Comparison of ENCODE assay signal across 35 cellular contexts in genomic region chr20:59350330-59351147, GRCh38. TPM values are rescaled to one million over a fixed set of nuclear protein-coding genes. Genes with fewer than 3 reads are reported as not detected.
"Had no signal": no experiment of that assay in that cellular context is flagged by ENCODE, and none has a peak within 500 bp of the region (broad histone marks: within the 10 kb centered on the region; RNA-seq: fewer than 3 reads in every experiment).

No MANE protein-coding gene starts in this region.

- H3K9me3 Mint-ChIP-seq: activated B cell treated with CpG ODN at 0.5 μM for 24 hours; activated CD8-positive, alpha-beta T cell treated with anti-CD3 and anti-CD28 coated beads for 36 hours; activated naive CD4-positive, alpha-beta T cell treated with anti-CD3 and anti-CD28 coated beads for 36 hours; activated naive CD4-positive, alpha-beta T cell treated with anti-CD3 and anti-CD28 coated beads, Interleukin-2, amount 50 U/mL, for 24 hours; activated naive CD8-positive, alpha-beta T cell treated with anti-CD3 and anti-CD28 coated beads for 36 hours; activated naive CD8-positive, alpha-beta T cell treated with anti-CD3 and anti-CD28 coated beads, Interleukin-2, amount 50 U/mL, for 24 hours; activated T-cell treated with anti-CD3 and anti-CD28 coated beads, Interleukin-2, amount 50 U/mL, for 4 hours; activated T-helper 17 cell treated with anti-CD3 and anti-CD28 coated beads, Interleukin-2, amount 50 U/mL, for 72 hours; effector memory CD8-positive, alpha-beta T cell had no signal

- FAIRE-seq: colon, endothelial cell of umbilical vein had no signal

- H3K27ac ChIP-seq: adrenal gland, body of pancreas, epithelial cell of prostate, esophagus squamous epithelium, gastroesophageal sphincter, heart right ventricle, WERI-Rb-1 had no signal

- H3K27me3 ChIP-seq: adrenal gland, body of pancreas had no signal

- H3K4me3 ChIP-seq: adrenal gland, body of pancreas, esophagus squamous epithelium, gastroesophageal sphincter, heart right ventricle had no signal

- DNase-seq: activated B cell treated with CpG ODN at 0.5 μM for 24 hours; activated CD4-positive, alpha-beta T cell treated with anti-CD3 and anti-CD28 coated beads for 48 hours; activated CD4-positive, alpha-beta T cell treated with anti-CD3 and anti-CD28 coated beads, Interleukin-2, amount 50 U/mL, for 1 hour; activated CD4-positive, alpha-beta T cell treated with anti-CD3 and anti-CD28 coated beads, Interleukin-2, amount 50 U/mL, for 48 hours; activated CD8-positive, alpha-beta memory T cell treated with anti-CD3 and anti-CD28 coated beads for 24 hours; activated CD8-positive, alpha-beta T cell treated with anti-CD3 and anti-CD28 coated beads for 36 hours; activated effector memory CD4-positive, alpha-beta T cell treated with Interleukin-2 at 50 U/mL for 16 hours; activated naive CD4-positive, alpha-beta T cell treated with anti-CD3 and anti-CD28 coated beads for 36 hours; activated naive CD8-positive, alpha-beta T cell treated with anti-CD3 and anti-CD28 coated beads for 36 hours; activated naive CD8-positive, alpha-beta T cell treated with anti-CD3 and anti-CD28 coated beads, Interleukin-2, amount 50 U/mL, for 24 hours; activated T-cell treated with anti-CD3 and anti-CD28 coated beads, Interleukin-2, amount 50 U/mL, for 4 hours; adrenal gland; amygdala; aorta; body of pancreas; caudate nucleus; cortex of kidney; dermis blood vessel endothelial cell; effector CD4-positive, alpha-beta T cell; effector memory CD8-positive, alpha-beta T cell; esophagus squamous epithelium; foreskin melanocyte; heart right ventricle; T-helper 2 cell; WERI-Rb-1 had no signal

- H3K27me3 Mint-ChIP-seq: activated CD8-positive, alpha-beta T cell treated with anti-CD3 and anti-CD28 coated beads for 36 hours; activated naive CD4-positive, alpha-beta T cell treated with anti-CD3 and anti-CD28 coated beads, Interleukin-2, amount 50 U/mL, for 24 hours; activated naive CD8-positive, alpha-beta T cell treated with anti-CD3 and anti-CD28 coated beads for 36 hours; activated naive CD8-positive, alpha-beta T cell treated with anti-CD3 and anti-CD28 coated beads, Interleukin-2, amount 50 U/mL, for 24 hours; activated T-helper 17 cell treated with anti-CD3 and anti-CD28 coated beads, Interleukin-2, amount 50 U/mL, for 72 hours had no signal

- H3K9me3 ChIP-seq: adrenal gland, body of pancreas, esophagus squamous epithelium, gastroesophageal sphincter, heart right ventricle had no signal

- H3K27ac Mint-ChIP-seq: activated B cell treated with CpG ODN at 0.5 μM for 24 hours; activated CD8-positive, alpha-beta T cell treated with anti-CD3 and anti-CD28 coated beads for 36 hours; activated naive CD4-positive, alpha-beta T cell treated with anti-CD3 and anti-CD28 coated beads for 36 hours; activated naive CD4-positive, alpha-beta T cell treated with anti-CD3 and anti-CD28 coated beads, Interleukin-2, amount 50 U/mL, for 24 hours; activated naive CD8-positive, alpha-beta T cell treated with anti-CD3 and anti-CD28 coated beads for 36 hours; activated naive CD8-positive, alpha-beta T cell treated with anti-CD3 and anti-CD28 coated beads, Interleukin-2, amount 50 U/mL, for 24 hours; activated T-helper 17 cell treated with anti-CD3 and anti-CD28 coated beads, Interleukin-2, amount 50 U/mL, for 72 hours had no signal

- H3K4me1 Mint-ChIP-seq: activated B cell treated with CpG ODN at 0.5 μM for 24 hours; activated naive CD4-positive, alpha-beta T cell treated with anti-CD3 and anti-CD28 coated beads, Interleukin-2, amount 50 U/mL, for 24 hours; activated naive CD8-positive, alpha-beta T cell treated with anti-CD3 and anti-CD28 coated beads for 36 hours; activated T-helper 17 cell treated with anti-CD3 and anti-CD28 coated beads, Interleukin-2, amount 50 U/mL, for 72 hours had no signal

- H3K36me3 ChIP-seq: adrenal gland, esophagus squamous epithelium, gastroesophageal sphincter, heart right ventricle, WERI-Rb-1 had no signal

- H3K4me3 Mint-ChIP-seq: activated B cell treated with CpG ODN at 0.5 μM for 24 hours; activated CD8-positive, alpha-beta T cell treated with anti-CD3 and anti-CD28 coated beads for 36 hours; activated naive CD4-positive, alpha-beta T cell treated with anti-CD3 and anti-CD28 coated beads for 36 hours; activated naive CD4-positive, alpha-beta T cell treated with anti-CD3 and anti-CD28 coated beads, Interleukin-2, amount 50 U/mL, for 24 hours; activated naive CD8-positive, alpha-beta T cell treated with anti-CD3 and anti-CD28 coated beads for 36 hours; activated naive CD8-positive, alpha-beta T cell treated with anti-CD3 and anti-CD28 coated beads, Interleukin-2, amount 50 U/mL, for 24 hours; activated T-cell treated with anti-CD3 and anti-CD28 coated beads, Interleukin-2, amount 50 U/mL, for 4 hours; activated T-helper 17 cell treated with anti-CD3 and anti-CD28 coated beads, Interleukin-2, amount 50 U/mL, for 72 hours; effector memory CD8-positive, alpha-beta T cell had no signal

- H3K4me1 ChIP-seq: adrenal gland, esophagus squamous epithelium, gastroesophageal sphincter, heart right ventricle had no signal

- H3K36me3 Mint-ChIP-seq: activated naive CD4-positive, alpha-beta T cell treated with anti-CD3 and anti-CD28 coated beads, Interleukin-2, amount 50 U/mL, for 24 hours; activated naive CD8-positive, alpha-beta T cell treated with anti-CD3 and anti-CD28 coated beads for 36 hours had no signal

RNA-seq across cellular contexts. Expression of gene EDN3, which starts 50.1 kb away (rescaled TPM):
- total RNA-seq: activated B cell treated with CpG ODN at 0.5 μM for 24 hours; activated naive CD4-positive, alpha-beta T cell treated with anti-CD3 and anti-CD28 coated beads for 36 hours; activated naive CD8-positive, alpha-beta T cell treated with anti-CD3 and anti-CD28 coated beads for 36 hours; activated T-cell treated with anti-CD3 and anti-CD28 coated beads, Interleukin-2, amount 50 U/mL, for 4 hours; aorta; dermis blood vessel endothelial cell; endothelial cell of umbilical vein; fibroblast of lung; fibroblast of villous mesenchyme; glomerular endothelial cell; T-helper 1 cell treated with Interleukin-12 subunit alpha and Interleukin-12 subunit beta and Interleukin-4 antibody, amounts not matched to agents 30 ng/mL and 1 ng/mL, for 36 hours had no signal
- polyA plus RNA-seq: endothelial cell of umbilical vein, fibroblast of lung had no signal
